In genomic region chr12:32820376-32820931, GRCh38 we compare ENCODE assay signal across 21 cellular contexts.
DNase-seq lines count a peak whose midpoint lies in the region; ATAC-seq and TF ChIP-seq lines count a peak whose summit lies in the region.
"Had no signal": no experiment of that assay in that cellular context is flagged by ENCODE, and none has a peak within 500 bp of the region (broad histone marks: within the 10 kb centered on the region; RNA-seq: fewer than 3 reads in every experiment).

No MANE protein-coding gene starts in this region.

- no peaks in the 10 kb centered on the region for H3K36me3 ChIP-seq in vagina
- H3K36me3 ChIP-seq: HAP-1 had no signal

- H3K9me3 Mint-ChIP-seq in glutamatergic neuron (ENCODE audit: unreplicated experiment), result no peaks in the 10 kb centered on the region
- H3K9me3 Mint-ChIP-seq in mesothelial cell of epicardium, result no peaks in the 10 kb centered on the region
- H3K9me3 Mint-ChIP-seq: IgD-negative memory B cell had no signal

- peaks cover 13% of the 10 kb centered on the region for H3K4me1 Mint-ChIP-seq in glutamatergic neuron (ENCODE audit: low read depth, unreplicated experiment)
- peaks cover 12% of the 10 kb centered on the region for H3K4me1 Mint-ChIP-seq in mesothelial cell of epicardium
- H3K4me1 Mint-ChIP-seq: IgD-negative memory B cell had no signal

- no peaks in the 10 kb centered on the region for H3K9me3 ChIP-seq in vagina
- H3K9me3 ChIP-seq: HAP-1, SJSA1 had no signal

- H3K4me3 ChIP-seq in vagina, result no peak overlapping the region
- H3K4me3 ChIP-seq: HAP-1, SJSA1 had no signal

- intact Hi-C loops in vagina (cut with DNase I) (no loop called here), head of caudate nucleus (cut with DNase I) (no loop called here)

- H3K27ac Mint-ChIP-seq in glutamatergic neuron (ENCODE audit: unreplicated experiment) (peak overlapping the region; percentile 60), mesothelial cell of epicardium (peak overlapping the region; percentile 64)
- H3K27ac Mint-ChIP-seq: IgD-negative memory B cell had no signal

- H3K36me3 Mint-ChIP-seq in glutamatergic neuron (ENCODE audit: unreplicated experiment) (no peaks in the 10 kb centered on the region), mesothelial cell of epicardium (peaks cover 49% of the 10 kb centered on the region)
- H3K36me3 Mint-ChIP-seq: IgD-negative memory B cell had no signal

- TF ChIP-seq POLR2A in vagina (IDR thresholded peaks at IDR 0.05), result no peak

- ATAC-seq in HG02610 (IDR thresholded peaks at IDR 0.05; ENCODE audit: unreplicated experiment), result no peak

- no peak overlapping the region for H3K27ac ChIP-seq in vagina
- H3K27ac ChIP-seq: HL-60, SJSA1 had no signal

- H3K4me3 Mint-ChIP-seq in glutamatergic neuron (ENCODE audit: unreplicated experiment) (no peak overlapping the region), mesothelial cell of epicardium (no peak overlapping the region)
- H3K4me3 Mint-ChIP-seq: IgD-negative memory B cell had no signal

- TF ChIP-seq CTCF in glutamatergic neuron (IDR thresholded peaks at IDR 0.05; ENCODE audit: partially characterized antibody, unreplicated experiment) (no peak), mesothelial cell of epicardium (IDR thresholded peaks at IDR 0.05; ENCODE audit: unreplicated experiment) (no peak), vagina (IDR thresholded peaks at IDR 0.05) (no peak)

- DNase-seq in NCI-H1694 (lab: John Stamatoyannopoulos, UW) (peak; percentile 99), NCI-H524 (lab: John Stamatoyannopoulos, UW) (peak; percentile 82 to 95), glutamatergic neuron (no peak), mesothelial cell of epicardium (ENCODE audit: low spot score in 2 of 2, unreplicated experiment in 2 of 2) (no peak), superior temporal gyrus (ENCODE audit: extremely low spot score) (no peak), vagina (ENCODE audit: extremely low spot score in 2 of 2) (no peak), head of caudate nucleus (no peak)
- DNase-seq: ACHN, AML-193, Calu3, DMS79, Kasumi-1, MM.1S, NCI-H1092 treated with DMSO at 0.1 percent for 48 hours, NCI-H510A treated with DMSO at 0.1 percent for 48 hours, OCI-M1 had no signal

- H3K27me3 ChIP-seq in vagina, result no peaks in the 10 kb centered on the region
- H3K27me3 ChIP-seq: SJSA1 had no signal

- H3K4me1 ChIP-seq in vagina, result no peaks in the 10 kb centered on the region
- H3K4me1 ChIP-seq: HAP-1, SJSA1 had no signal

- H3K27me3 Mint-ChIP-seq in glutamatergic neuron (ENCODE audit: unreplicated experiment) (peaks cover 1% of the 10 kb centered on the region), mesothelial cell of epicardium (ENCODE audit: low read depth) (no peaks in the 10 kb centered on the region)

Comparison
In these comparisons a context has a peak if more than half of its experiments do, and no peak if none do; other contexts are left out.
1. DNase-seq: peak in NCI-H1694 (single experiment) and NCI-H524 (2 of 2); none in glutamatergic neuron (single experiment), mesothelial cell of epicardium (0 of 2), superior temporal gyrus (single experiment), vagina (0 of 2) and head of caudate nucleus (0 of 42).